ENCODE assay signal across 22 cellular contexts in the genomic region with DNA sequence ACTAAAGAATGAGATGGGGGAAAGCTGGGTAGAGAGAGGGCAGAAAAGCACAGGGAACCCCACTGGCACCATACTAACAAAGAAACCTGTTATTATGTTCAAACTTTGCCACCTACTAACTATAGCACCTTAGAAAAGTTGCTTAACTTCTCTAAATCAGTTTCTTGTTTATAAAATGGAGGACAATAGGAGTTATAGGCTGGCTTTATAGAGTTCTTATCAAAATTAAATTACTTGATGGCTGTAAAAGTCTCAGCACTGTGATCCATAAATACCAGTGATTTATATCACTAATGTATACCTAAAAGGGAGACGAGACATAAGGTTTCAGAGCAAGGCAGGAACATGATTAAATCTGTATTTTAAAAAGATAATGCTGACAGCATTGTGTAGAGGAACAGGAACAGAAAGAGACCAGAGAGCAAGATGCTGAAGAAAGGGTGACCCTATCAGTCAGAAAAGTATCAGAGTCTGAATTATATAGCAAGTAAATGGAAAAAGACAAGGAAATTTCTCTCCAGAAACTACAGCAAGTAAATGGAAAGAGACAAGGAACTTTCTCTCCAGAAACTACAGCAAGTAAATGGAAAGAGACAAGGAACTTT. TPM values are rescaled to one million over a fixed set of nuclear protein-coding genes. Genes with fewer than 3 reads are reported as not detected.
"Had no signal": no experiment of that assay in that cellular context is flagged by ENCODE, and none has a peak within 500 bp of the region (broad histone marks: within the 10 kb centered on the region; RNA-seq: fewer than 3 reads in every experiment).

No MANE protein-coding gene starts in this region.

- H2AFZ ChIP-seq: hepatocyte, neural progenitor cell had no signal

- H3K4me2 ChIP-seq: hepatocyte, neural progenitor cell had no signal

- H3K4me3 Mint-ChIP-seq: activated CD4-positive, alpha-beta T cell treated with anti-CD3 and anti-CD28 coated beads, Interleukin-2, amount 10 ng/mL, durations not matched to agents 7 days and 5 days; activated CD8-positive, alpha-beta T cell treated with anti-CD3 and anti-CD28 coated beads, Interleukin-2, amount 10 ng/mL, durations not matched to agents 7 days and 5 days; activated naive CD8-positive, alpha-beta T cell treated with anti-CD3 and anti-CD28 coated beads, Interleukin-2, amount 50 U/mL, for 24 hours; activated T-cell treated with anti-CD3 and anti-CD28 coated beads, Interleukin-2, amount 50 U/mL, for 24 hours; brain; endodermal cell; neural progenitor cell; stimulated activated naive CD8-positive, alpha-beta T cell treated with anti-CD3 and anti-CD28 coated beads, Interleukin-15, amount 100 ng/mL, for 72 hours had no signal

- H3K9me3 ChIP-seq: lower lobe of right lung, psoas muscle, suprapubic skin, transverse colon, vagina had no signal

- H3K27me3 Mint-ChIP-seq: activated CD4-positive, alpha-beta T cell treated with anti-CD3 and anti-CD28 coated beads, Interleukin-2, amount 10 ng/mL, durations not matched to agents 7 days and 5 days; activated naive CD8-positive, alpha-beta T cell treated with anti-CD3 and anti-CD28 coated beads, Interleukin-2, amount 50 U/mL, for 24 hours; activated T-cell treated with anti-CD3 and anti-CD28 coated beads, Interleukin-2, amount 50 U/mL, for 24 hours; stimulated activated naive CD8-positive, alpha-beta T cell treated with anti-CD3 and anti-CD28 coated beads, Interleukin-15, amount 100 ng/mL, for 72 hours had no signal

- H3K9ac ChIP-seq: neural progenitor cell had no signal

- H3K27ac Mint-ChIP-seq: activated CD4-positive, alpha-beta T cell treated with anti-CD3 and anti-CD28 coated beads, Interleukin-2, amount 10 ng/mL, durations not matched to agents 7 days and 5 days; activated CD8-positive, alpha-beta T cell treated with anti-CD3 and anti-CD28 coated beads, Interleukin-2, amount 10 ng/mL, durations not matched to agents 7 days and 5 days; activated naive CD8-positive, alpha-beta T cell treated with anti-CD3 and anti-CD28 coated beads, Interleukin-2, amount 50 U/mL, for 24 hours; activated T-cell treated with anti-CD3 and anti-CD28 coated beads, Interleukin-2, amount 50 U/mL, for 24 hours; activated T-helper 2 cell treated with anti-CD3 and anti-CD28 coated beads, Interferon-gamma antibody, Interleukin-2, Interleukin-4, amounts not matched to agents 10 μg/mL and 5 μg/mL and 100 μg/mL, durations not matched to agents 14 hours and 24 hours and 36 hours; brain; neural progenitor cell; stimulated activated naive CD8-positive, alpha-beta T cell treated with anti-CD3 and anti-CD28 coated beads, Interleukin-15, amount 100 ng/mL, for 72 hours had no signal

- DNase-seq: activated CD4-positive, alpha-beta T cell treated with anti-CD3 and anti-CD28 coated beads, Interleukin-2, amount 10 ng/mL, durations not matched to agents 7 days and 5 days; activated CD8-positive, alpha-beta T cell treated with anti-CD3 and anti-CD28 coated beads, Interleukin-2, amount 10 ng/mL, durations not matched to agents 7 days and 5 days; activated naive CD4-positive, alpha-beta T cell treated with Interleukin-2 at 50 U/mL for 16 hours; activated naive CD8-positive, alpha-beta T cell treated with anti-CD3 and anti-CD28 coated beads, Interleukin-2, amount 50 U/mL, for 24 hours; activated T-cell treated with anti-CD3 and anti-CD28 coated beads, Interleukin-2, amount 50 U/mL, for 24 hours; anterior cingulate cortex; caudate nucleus; endodermal cell; foreskin keratinocyte; lower lobe of right lung; psoas muscle; right cardiac atrium; stimulated activated naive CD8-positive, alpha-beta T cell treated with anti-CD3 and anti-CD28 coated beads, Interleukin-15, amount 100 ng/mL, for 72 hours; T1000; transverse colon had no signal

- ATAC-seq: activated CD4-positive, CD25-positive, alpha-beta regulatory T cell treated with anti-CD3 and anti-CD28 coated beads, Interleukin-2, amount 50 U/mL, for 24 hours; activated CD8-positive, alpha-beta T cell treated with anti-CD3 and anti-CD28 coated beads, Interleukin-2, amount 10 ng/mL, durations not matched to agents 7 days and 5 days; activated naive CD8-positive, alpha-beta T cell treated with anti-CD3 and anti-CD28 coated beads, Interleukin-2, amount 50 U/mL, for 24 hours; foreskin keratinocyte; lower lobe of right lung; psoas muscle; right cardiac atrium; stimulated activated naive CD8-positive, alpha-beta T cell treated with anti-CD3 and anti-CD28 coated beads, Interleukin-15, amount 100 ng/mL, for 72 hours had no signal

- H3K4me3 ChIP-seq: hepatocyte, lower lobe of right lung, neural progenitor cell, psoas muscle, suprapubic skin, transverse colon, vagina had no signal

- H3K9me3 Mint-ChIP-seq: activated CD4-positive, alpha-beta T cell treated with anti-CD3 and anti-CD28 coated beads, Interleukin-2, amount 10 ng/mL, durations not matched to agents 7 days and 5 days; activated naive CD8-positive, alpha-beta T cell treated with anti-CD3 and anti-CD28 coated beads, Interleukin-2, amount 50 U/mL, for 24 hours; activated T-cell treated with anti-CD3 and anti-CD28 coated beads, Interleukin-2, amount 50 U/mL, for 24 hours; activated T-helper 2 cell treated with anti-CD3 and anti-CD28 coated beads, Interferon-gamma antibody, Interleukin-2, Interleukin-4, amounts not matched to agents 10 μg/mL and 5 μg/mL and 100 μg/mL, durations not matched to agents 14 hours and 24 hours and 36 hours; endodermal cell; stimulated activated naive CD8-positive, alpha-beta T cell treated with anti-CD3 and anti-CD28 coated beads, Interleukin-15, amount 100 ng/mL, for 72 hours had no signal

- H3K4me1 ChIP-seq: foreskin keratinocyte, neural progenitor cell, suprapubic skin, vagina had no signal

- H3K27me3 ChIP-seq: foreskin keratinocyte, hepatocyte, neural progenitor cell, suprapubic skin, transverse colon, vagina had no signal

- H3K27ac ChIP-seq: foreskin keratinocyte, hepatocyte, lower lobe of right lung, neural progenitor cell, psoas muscle, suprapubic skin, transverse colon, vagina had no signal

- H3K36me3 ChIP-seq: transverse colon had no signal

- H3K4me1 Mint-ChIP-seq: activated CD4-positive, alpha-beta T cell treated with anti-CD3 and anti-CD28 coated beads, Interleukin-2, amount 10 ng/mL, durations not matched to agents 7 days and 5 days; brain; neural progenitor cell had no signal

RNA-seq across cellular contexts. Expression of a gene that starts 48.9 kb away (rescaled TPM):
- total RNA-seq: activated CD4-positive, alpha-beta T cell treated with anti-CD3 and anti-CD28 coated beads, Interleukin-2, amount 10 ng/mL, durations not matched to agents 7 days and 5 days; activated CD8-positive, alpha-beta T cell treated with anti-CD3 and anti-CD28 coated beads, Interleukin-2, amount 10 ng/mL, durations not matched to agents 7 days and 5 days had no signal
